In the genomic region with DNA sequence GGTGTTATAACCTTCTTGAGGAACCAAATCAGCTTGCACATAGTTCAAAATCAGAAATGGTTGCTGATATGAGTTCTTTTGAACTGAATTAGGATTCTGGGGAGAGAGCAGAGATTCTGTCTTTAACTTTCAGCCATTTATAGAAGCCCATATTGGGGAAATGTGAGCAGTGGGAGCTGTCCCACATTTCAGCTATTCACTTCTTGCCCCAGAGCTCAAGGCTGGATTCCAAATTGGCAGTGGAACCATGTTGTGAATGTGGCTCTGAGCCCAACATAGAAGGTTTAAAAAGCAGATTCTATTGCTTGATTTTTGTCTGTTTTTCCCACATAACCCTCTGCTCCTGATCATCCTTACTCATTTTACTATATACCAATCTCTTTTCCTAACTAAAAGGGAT, we compare ENCODE assay signal across 22 cellular contexts.
DNase-seq lines count a peak whose midpoint lies in the region; ATAC-seq, FAIRE-seq and TF ChIP-seq lines count a peak whose summit lies in the region.
"Had no signal": no experiment of that assay in that cellular context is flagged by ENCODE, and none has a peak within 500 bp of the region (broad histone marks: within the 10 kb centered on the region; RNA-seq: fewer than 3 reads in every experiment).

No MANE protein-coding gene starts in this region.

- H3K36me3 ChIP-seq in endothelial cell of umbilical vein (ENCODE audit: control insufficient read depth in 2 of 2, extremely low read depth in 1 of 2, insufficient read depth in 2 of 2, low read length in 2 of 2) = no peaks in the 10 kb centered on the region
- no peaks in the 10 kb centered on the region for H3K36me3 ChIP-seq in lower lobe of right lung
- H3K36me3 ChIP-seq: pancreas had no signal

- intact Hi-C loops in endothelial cell of umbilical vein (cut with micrococcal nuclease) (no loop called here), lower lobe of right lung (cut with DNase I) (no loop called here)

- dilution Hi-C loops in endothelial cell of umbilical vein (cut with MboI; ENCODE audit: extremely low pct_ligation_motif_present, low sequenced_read_pairs) = no loop called here

- H3K4me1 ChIP-seq in endothelial cell of umbilical vein (ENCODE audit: control insufficient read depth, extremely low read depth, insufficient read depth, low read length) (no peaks in the 10 kb centered on the region), lower lobe of right lung (no peaks in the 10 kb centered on the region)
- H3K4me1 ChIP-seq: pancreas had no signal

- BruUV-seq in endothelial cell of umbilical vein (replicated peaks; lab: Mats Ljungman, UMichigan) = no TSS peak

- CTCF ChIA-PET in endothelial cell of umbilical vein (lab: Charles Lee) (no interaction called here), HEK293T (lab: Yijun Ruan, JAX) (interaction anchor here (0.7 kb wide), 1 partner anchor 244 kb away, joined by 3 read pairs; no protein-coding TSS in a partner anchor)

- H3K27ac ChIP-seq in endothelial cell of umbilical vein (ENCODE audit: insufficient read depth, low read depth, low read length) (no peak overlapping the region), lower lobe of right lung (no peak overlapping the region), coronary artery (no peak overlapping the region)
- H3K27ac ChIP-seq: pancreas, testis had no signal

- no peak overlapping the region for H3K4me2 ChIP-seq in endothelial cell of umbilical vein (ENCODE audit: insufficient read depth, low read length)

- TF ChIP-seq CTCF in endothelial cell of umbilical vein (IDR thresholded peaks at IDR 0.05; ENCODE audit: extremely low read depth in 1 of 2, insufficient read depth in 1 of 2, low read depth in 1 of 2, low read length in 2 of 2) (no peak), lower lobe of right lung (IDR thresholded peaks at IDR 0.05) (no peak), coronary artery (IDR thresholded peaks at IDR 0.05) (no peak)

- TF ChIP-seq RAD21 in Ishikawa (IDR thresholded peaks at IDR 0.05; ENCODE audit: low read depth) = no peak

- no peaks in the 10 kb centered on the region for H4K20me1 ChIP-seq in endothelial cell of umbilical vein (replicated peaks; ENCODE audit: control insufficient read depth, extremely low read depth, insufficient read depth, low read length)

- DNase-seq in AG08396 (ENCODE audit: low spot score) (peak; percentile 12), endothelial cell of umbilical vein (ENCODE audit: low read depth, low spot score) (no peak), midbrain (lab: John Stamatoyannopoulos, UW) (peak; percentile 46), SW 1271 (lab: John Stamatoyannopoulos, UW) (no peak), HEK293T (ENCODE audit: extremely low spot score) (no peak), lower lobe of right lung (no peak), coronary artery (ENCODE audit: low spot score) (no peak)
- DNase-seq: activated CD4-positive, alpha-beta memory T cell treated with anti-CD3 and anti-CD28 coated beads for 36 hours; activated CD4-positive, CD25-positive, alpha-beta regulatory T cell; activated effector memory CD4-positive, alpha-beta T cell treated with anti-CD3 and anti-CD28 coated beads, Interleukin-2, amount 50 U/mL, for 16 hours; CD8-positive, alpha-beta memory T cell; DND-41; HCEC 1CT; mammary epithelial cell; naive B cell; NCI-H1417; NCI-H526 treated with DMSO at 0.1 percent for 48 hours; pancreas; stimulated activated naive B cell treated with anti-CD40 and anti-IgM and Interleukin-4, amounts not matched to agents 10 μg/mL and 1 μg/mL and 100 μg/mL, for 72 hours; testis had no signal

- H3K4me3 ChIP-seq in endothelial cell of umbilical vein (replicated peaks in 1 of 3; ENCODE audit: insufficient read depth in 1 of 3, low read depth in 1 of 3, low read length in 3 of 3) (no peak overlapping the region), lower lobe of right lung (no peak overlapping the region), coronary artery (no peak overlapping the region)
- H3K4me3 ChIP-seq: pancreas, testis had no signal

- no peaks in the 10 kb centered on the region for H3K79me2 ChIP-seq in endothelial cell of umbilical vein (ENCODE audit: control insufficient read depth, insufficient read depth, low read length)

- H2AFZ ChIP-seq in endothelial cell of umbilical vein (ENCODE audit: low read depth, low read length) = no peak overlapping the region

- H3K9ac ChIP-seq in endothelial cell of umbilical vein (replicated peaks; ENCODE audit: extremely low read depth, insufficient read depth, low read length) = no peak overlapping the region

- peak; percentile 8 for FAIRE-seq in endothelial cell of umbilical vein (lab: Jason Lieb, UNC)
- FAIRE-seq: islet of Langerhans, pancreas had no signal

- ATAC-seq in lower lobe of right lung = no peak
- ATAC-seq: pancreas; stimulated activated naive B cell treated with anti-CD40 and anti-IgM and Interleukin-4, amounts not matched to agents 10 μg/mL and 1 μg/mL and 100 μg/mL, for 72 hours had no signal

- H3K27me3 ChIP-seq in endothelial cell of umbilical vein (ENCODE audit: control insufficient read depth in 2 of 2, insufficient read depth in 2 of 2, low read length in 2 of 2) = no peaks in the 10 kb centered on the region
- no peaks in the 10 kb centered on the region for H3K27me3 ChIP-seq in lower lobe of right lung (ENCODE audit: low read depth)
- H3K27me3 ChIP-seq: testis had no signal

- no peak for TF ChIP-seq EP300 in Ishikawa (IDR thresholded peaks at IDR 0.05; ENCODE audit: borderline replicate concordance)

- no peaks in the 10 kb centered on the region for H3K9me3 ChIP-seq in endothelial cell of umbilical vein (replicated peaks; ENCODE audit: control insufficient read depth, insufficient read depth, low read length)
- H3K9me3 ChIP-seq in lower lobe of right lung = no peaks in the 10 kb centered on the region
- H3K9me3 ChIP-seq: pancreas, testis had no signal

- POLR2A ChIA-PET in endothelial cell of umbilical vein (lab: Charles Lee) (no interaction called here), HEK293T (lab: Yijun Ruan, JAX) (no interaction called here)

- H3K9me1 ChIP-seq in endothelial cell of umbilical vein (replicated peaks; ENCODE audit: control insufficient read depth, extremely low read depth, insufficient read depth, low read length) = no peaks in the 10 kb centered on the region

- no peak for TF ChIP-seq POLR2A in endothelial cell of umbilical vein (IDR thresholded peaks at IDR 0.05; ENCODE audit: low read depth, low read length)

TF ChIP-seq in Ishikawa, 13 proteins besides CTCF, POLR2A, EP300 and RAD21 (continues in another document):
- TF ChIP-seq TCF12 (IDR thresholded peaks at IDR 0.05; ENCODE audit: low read depth) = no peak
- no peak for TF ChIP-seq CEBPB (IDR thresholded peaks at IDR 0.05)
- no peak for TF ChIP-seq YY1 (IDR thresholded peaks at IDR 0.05; ENCODE audit: low read depth)

TF ChIP-seq in endothelial cell of umbilical vein, 7 proteins besides CTCF, POLR2A, EP300 and RAD21:
- TF ChIP-seq, protein P1, sequence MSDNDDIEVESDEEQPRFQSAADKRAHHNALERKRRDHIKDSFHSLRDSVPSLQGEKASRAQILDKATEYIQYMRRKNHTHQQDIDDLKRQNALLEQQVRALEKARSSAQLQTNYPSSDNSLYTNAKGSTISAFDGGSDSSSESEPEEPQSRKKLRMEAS (IDR thresholded peaks at IDR 0.05; ENCODE audit: insufficient read depth, insufficient read length) = no peak
- TF ChIP-seq JUN (IDR thresholded peaks at IDR 0.05; ENCODE audit: borderline replicate concordance, insufficient read depth, insufficient read length, low read depth) (no peak), MYC (IDR thresholded peaks at IDR 0.05; ENCODE audit: low read depth, low read length) (no peak), EZH2 (IDR thresholded peaks at IDR 0.05; ENCODE audit: borderline replicate concordance, low read depth, low read length, severe bottlenecking) (no peak), GATA2 (IDR thresholded peaks at IDR 0.05; ENCODE audit: insufficient read depth, insufficient read length, low read depth, low read length) (no peak), FOS (IDR thresholded peaks at IDR 0.05; ENCODE audit: borderline replicate concordance, insufficient read depth, low read length) (no peak)

TF ChIP-seq in HEK293T, 16 proteins besides CTCF, POLR2A, EP300 and RAD21:
- TF ChIP-seq LEF1 (IDR thresholded peaks at IDR 0.05; ENCODE audit: borderline replicate concordance) (no peak), FOXK2 (IDR thresholded peaks at IDR 0.05) (no peak), ARNT (IDR thresholded peaks at IDR 0.05) (no peak), TARDBP (IDR thresholded peaks at IDR 0.05) (no peak), NFRKB (IDR thresholded peaks at IDR 0.05) (no peak), BHLHE40 (IDR thresholded peaks at IDR 0.05; ENCODE audit: borderline replicate concordance) (no peak), SUZ12 (IDR thresholded peaks at IDR 0.05) (no peak), HDGF (IDR thresholded peaks at IDR 0.05; ENCODE audit: borderline replicate concordance) (no peak), FOXA1 (IDR thresholded peaks at IDR 0.05) (no peak)
- TF ChIP-seq, protein P2, sequence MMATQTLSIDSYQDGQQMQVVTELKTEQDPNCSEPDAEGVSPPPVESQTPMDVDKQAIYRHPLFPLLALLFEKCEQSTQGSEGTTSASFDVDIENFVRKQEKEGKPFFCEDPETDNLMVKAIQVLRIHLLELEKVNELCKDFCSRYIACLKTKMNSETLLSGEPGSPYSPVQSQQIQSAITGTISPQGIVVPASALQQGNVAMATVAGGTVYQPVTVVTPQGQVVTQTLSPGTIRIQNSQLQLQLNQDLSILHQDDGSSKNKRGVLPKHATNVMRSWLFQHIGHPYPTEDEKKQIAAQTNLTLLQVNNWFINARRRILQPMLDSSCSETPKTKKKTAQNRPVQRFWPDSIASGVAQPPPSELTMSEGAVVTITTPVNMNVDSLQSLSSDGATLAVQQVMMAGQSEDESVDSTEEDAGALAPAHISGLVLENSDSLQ (IDR thresholded peaks at IDR 0.05) = no peak
TF ChIP-seq in HEK293T: peak in this region for 0.

Comparison
In these comparisons a context has a peak if more than half of its experiments do, and no peak if none do; other contexts are left out.
1. DNase-seq: peak in AG08396 (single experiment) and midbrain (single experiment); none in endothelial cell of umbilical vein (single experiment), SW 1271 (0 of 2), HEK293T (single experiment), lower lobe of right lung (single experiment) and coronary artery (single experiment).